Comparison of ENCODE assay signal across 1 cellular context in genomic region chr16:10870137-10870776, GRCh38.
TF ChIP-seq lines count a peak whose summit lies in the region.

No MANE protein-coding gene starts in this region.

TF ChIP-seq in HepG2, 621 proteins besides CTCF, POLR2A, EP300 and RAD21 (continued from another document and continues in another):
- TF ChIP-seq, protein P1, sequence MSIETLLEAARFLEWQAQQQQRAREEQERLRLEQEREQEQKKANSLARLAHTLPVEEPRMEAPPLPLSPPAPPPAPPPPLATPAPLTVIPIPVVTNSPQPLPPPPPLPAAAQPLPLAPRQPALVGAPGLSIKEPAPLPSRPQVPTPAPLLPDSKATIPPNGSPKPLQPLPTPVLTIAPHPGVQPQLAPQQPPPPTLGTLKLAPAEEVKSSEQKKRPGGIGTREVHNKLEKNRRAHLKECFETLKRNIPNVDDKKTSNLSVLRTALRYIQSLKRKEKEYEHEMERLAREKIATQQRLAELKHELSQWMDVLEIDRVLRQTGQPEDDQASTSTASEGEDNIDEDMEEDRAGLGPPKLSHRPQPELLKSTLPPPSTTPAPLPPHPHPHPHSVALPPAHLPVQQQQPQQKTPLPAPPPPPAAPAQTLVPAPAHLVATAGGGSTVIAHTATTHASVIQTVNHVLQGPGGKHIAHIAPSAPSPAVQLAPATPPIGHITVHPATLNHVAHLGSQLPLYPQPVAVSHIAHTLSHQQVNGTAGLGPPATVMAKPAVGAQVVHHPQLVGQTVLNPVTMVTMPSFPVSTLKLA (IDR thresholded peaks at IDR 0.05), result 0 out of 2 replicates have a peak, but pooled peaks have one; percentile 5
- TF ChIP-seq ZNF230 (CRISPR knock-in tag; IDR thresholded peaks at IDR 0.05), result no peak
- 0 out of 2 replicates have a peak, but pooled peaks have one; percentile 41 for TF ChIP-seq PATZ1 (CRISPR knock-in tag; IDR thresholded peaks at IDR 0.05)
- no peak for TF ChIP-seq ZNF563 (CRISPR knock-in tag; IDR thresholded peaks at IDR 0.05)
- TF ChIP-seq, protein P2, sequence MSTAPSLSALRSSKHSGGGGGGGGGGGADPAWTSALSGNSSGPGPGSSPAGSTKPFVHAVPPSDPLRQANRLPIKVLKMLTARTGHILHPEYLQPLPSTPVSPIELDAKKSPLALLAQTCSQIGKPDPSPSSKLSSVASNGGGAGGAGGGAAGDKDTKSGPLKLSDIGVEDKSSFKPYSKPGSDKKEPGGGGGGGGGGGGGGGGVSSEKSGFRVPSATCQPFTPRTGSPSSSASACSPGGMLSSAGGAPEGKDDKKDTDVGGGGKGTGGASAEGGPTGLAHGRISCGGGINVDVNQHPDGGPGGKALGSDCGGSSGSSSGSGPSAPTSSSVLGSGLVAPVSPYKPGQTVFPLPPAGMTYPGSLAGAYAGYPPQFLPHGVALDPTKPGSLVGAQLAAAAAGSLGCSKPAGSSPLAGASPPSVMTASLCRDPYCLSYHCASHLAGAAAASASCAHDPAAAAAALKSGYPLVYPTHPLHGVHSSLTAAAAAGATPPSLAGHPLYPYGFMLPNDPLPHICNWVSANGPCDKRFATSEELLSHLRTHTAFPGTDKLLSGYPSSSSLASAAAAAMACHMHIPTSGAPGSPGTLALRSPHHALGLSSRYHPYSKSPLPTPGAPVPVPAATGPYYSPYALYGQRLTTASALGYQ (CRISPR knock-in tag; IDR thresholded peaks at IDR 0.05), result no peak
- TF ChIP-seq HMG20A (CRISPR knock-in tag; IDR thresholded peaks at IDR 0.05; ENCODE audit: borderline replicate concordance), result peak; percentile 47; the same call in 1 of the 2 replicates
- TF ChIP-seq LCORL (IDR thresholded peaks at IDR 0.05), result no peak
- peak; percentile 87 for TF ChIP-seq LCORL (CRISPR knock-in tag; IDR thresholded peaks at IDR 0.05)
- peak; percentile 85 for TF ChIP-seq ZMYM3 (CRISPR knock-in tag; IDR thresholded peaks at IDR 0.05)
- TF ChIP-seq, protein P3, sequence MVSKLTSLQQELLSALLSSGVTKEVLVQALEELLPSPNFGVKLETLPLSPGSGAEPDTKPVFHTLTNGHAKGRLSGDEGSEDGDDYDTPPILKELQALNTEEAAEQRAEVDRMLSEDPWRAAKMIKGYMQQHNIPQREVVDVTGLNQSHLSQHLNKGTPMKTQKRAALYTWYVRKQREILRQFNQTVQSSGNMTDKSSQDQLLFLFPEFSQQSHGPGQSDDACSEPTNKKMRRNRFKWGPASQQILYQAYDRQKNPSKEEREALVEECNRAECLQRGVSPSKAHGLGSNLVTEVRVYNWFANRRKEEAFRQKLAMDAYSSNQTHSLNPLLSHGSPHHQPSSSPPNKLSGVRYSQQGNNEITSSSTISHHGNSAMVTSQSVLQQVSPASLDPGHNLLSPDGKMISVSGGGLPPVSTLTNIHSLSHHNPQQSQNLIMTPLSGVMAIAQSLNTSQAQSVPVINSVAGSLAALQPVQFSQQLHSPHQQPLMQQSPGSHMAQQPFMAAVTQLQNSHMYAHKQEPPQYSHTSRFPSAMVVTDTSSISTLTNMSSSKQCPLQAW (CRISPR knock-in tag; IDR thresholded peaks at IDR 0.05), result 0 out of 2 replicates have a peak, but pooled peaks have one; percentile 25
- TF ChIP-seq ZSCAN25 (CRISPR knock-in tag; IDR thresholded peaks at IDR 0.05), result peak; percentile 67; the same call in 1 of the 2 replicates
- no peak for TF ChIP-seq ZNF343 (CRISPR knock-in tag; IDR thresholded peaks at IDR 0.05)
- TF ChIP-seq THAP11 (CRISPR knock-in tag; IDR thresholded peaks at IDR 0.05), result 0 out of 2 replicates have a peak, but pooled peaks have one; percentile 17
- TF ChIP-seq TARDBP (CRISPR knock-in tag; IDR thresholded peaks at IDR 0.05), result peak; percentile 18; the same call in 1 of the 2 replicates
- no peak for TF ChIP-seq POLR2AphosphoS5 (IDR thresholded peaks at IDR 0.05; ENCODE audit: low read depth, low read length)
- TF ChIP-seq HDAC1 (CRISPR knock-in tag; IDR thresholded peaks at IDR 0.05), result peak; percentile 75
- TF ChIP-seq ZNF274 (CRISPR knock-in tag; IDR thresholded peaks at IDR 0.05), result 0 out of 2 replicates have a peak, but pooled peaks have one; percentile 71
- TF ChIP-seq HNF4A (CRISPR knock-in tag; IDR thresholded peaks at IDR 0.05), result peak; percentile 91
- TF ChIP-seq ARID5B (CRISPR knock-in tag; IDR thresholded peaks at IDR 0.05), result peak; percentile 85
- TF ChIP-seq ZNF44 (CRISPR knock-in tag; IDR thresholded peaks at IDR 0.05), result 0 out of 2 replicates have a peak, but pooled peaks have one; percentile 70
- peak; percentile 92 for TF ChIP-seq CHD4 (IDR thresholded peaks at IDR 0.05; ENCODE audit: borderline replicate concordance, low read length)
- TF ChIP-seq MIER3 (CRISPR knock-in tag; IDR thresholded peaks at IDR 0.05; ENCODE audit: borderline replicate concordance), result 0 out of 2 replicates have a peak, but pooled peaks have one; percentile 24
- no peak for TF ChIP-seq ZC3H13 (CRISPR knock-in tag; IDR thresholded peaks at IDR 0.05)
- TF ChIP-seq, protein P4, sequence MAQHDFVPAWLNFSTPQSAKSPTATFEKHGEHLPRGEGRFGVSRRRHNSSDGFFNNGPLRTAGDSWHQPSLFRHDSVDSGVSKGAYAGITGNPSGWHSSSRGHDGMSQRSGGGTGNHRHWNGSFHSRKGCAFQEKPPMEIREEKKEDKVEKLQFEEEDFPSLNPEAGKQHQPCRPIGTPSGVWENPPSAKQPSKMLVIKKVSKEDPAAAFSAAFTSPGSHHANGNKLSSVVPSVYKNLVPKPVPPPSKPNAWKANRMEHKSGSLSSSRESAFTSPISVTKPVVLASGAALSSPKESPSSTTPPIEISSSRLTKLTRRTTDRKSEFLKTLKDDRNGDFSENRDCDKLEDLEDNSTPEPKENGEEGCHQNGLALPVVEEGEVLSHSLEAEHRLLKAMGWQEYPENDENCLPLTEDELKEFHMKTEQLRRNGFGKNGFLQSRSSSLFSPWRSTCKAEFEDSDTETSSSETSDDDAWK (CRISPR knock-in tag; IDR thresholded peaks at IDR 0.05), result no peak
- peak; percentile 59; the same call in 1 of the 2 replicates for TF ChIP-seq ZNF598 (CRISPR knock-in tag; IDR thresholded peaks at IDR 0.05; ENCODE audit: borderline replicate concordance)
- TF ChIP-seq RBFOX2 (IDR thresholded peaks at IDR 0.05; ENCODE audit: low read depth, low read length), result no peak
- peak; percentile 70 for TF ChIP-seq USF2 (IDR thresholded peaks at IDR 0.05; ENCODE audit: low read depth, low read length)
- peak; percentile 65; the same call in 1 of the 2 replicates for TF ChIP-seq USF2 (CRISPR knock-in tag; IDR thresholded peaks at IDR 0.05; ENCODE audit: borderline replicate concordance)
- TF ChIP-seq ZSCAN12 (CRISPR knock-in tag; IDR thresholded peaks at IDR 0.05), result no peak
- TF ChIP-seq ADNP (CRISPR knock-in tag; IDR thresholded peaks at IDR 0.05), result peak; percentile 69; the same call in 1 of the 2 replicates
- TF ChIP-seq HNF4G (IDR thresholded peaks at IDR 0.05; ENCODE audit: borderline replicate concordance, low read depth, low read length), result peak; percentile 77
- peak; percentile 80; the same call in 1 of the 2 replicates for TF ChIP-seq HNF4G (CRISPR knock-in tag; IDR thresholded peaks at IDR 0.05; ENCODE audit: borderline replicate concordance, low read depth)
- TF ChIP-seq RXRB (CRISPR knock-in tag; IDR thresholded peaks at IDR 0.05; ENCODE audit: borderline replicate concordance), result peak; percentile 63
- TF ChIP-seq ZMYM4 (CRISPR knock-in tag; IDR thresholded peaks at IDR 0.05), result peak; percentile 51
- TF ChIP-seq, protein P5, sequence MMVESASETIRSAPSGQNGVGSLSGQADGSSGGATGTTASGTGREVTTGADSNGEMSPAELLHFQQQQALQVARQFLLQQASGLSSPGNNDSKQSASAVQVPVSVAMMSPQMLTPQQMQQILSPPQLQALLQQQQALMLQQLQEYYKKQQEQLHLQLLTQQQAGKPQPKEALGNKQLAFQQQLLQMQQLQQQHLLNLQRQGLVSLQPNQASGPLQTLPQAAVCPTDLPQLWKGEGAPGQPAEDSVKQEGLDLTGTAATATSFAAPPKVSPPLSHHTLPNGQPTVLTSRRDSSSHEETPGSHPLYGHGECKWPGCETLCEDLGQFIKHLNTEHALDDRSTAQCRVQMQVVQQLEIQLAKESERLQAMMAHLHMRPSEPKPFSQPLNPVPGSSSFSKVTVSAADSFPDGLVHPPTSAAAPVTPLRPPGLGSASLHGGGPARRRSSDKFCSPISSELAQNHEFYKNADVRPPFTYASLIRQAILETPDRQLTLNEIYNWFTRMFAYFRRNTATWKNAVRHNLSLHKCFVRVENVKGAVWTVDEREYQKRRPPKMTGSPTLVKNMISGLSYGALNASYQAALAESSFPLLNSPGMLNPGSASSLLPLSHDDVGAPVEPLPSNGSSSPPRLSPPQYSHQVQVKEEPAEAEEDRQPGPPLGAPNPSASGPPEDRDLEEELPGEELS (CRISPR knock-in tag; IDR thresholded peaks at IDR 0.05), result peak; percentile 74
- TF ChIP-seq ZNF207 (IDR thresholded peaks at IDR 0.05; ENCODE audit: borderline replicate concordance), result no peak
- TF ChIP-seq ELF4 (CRISPR knock-in tag; IDR thresholded peaks at IDR 0.05; ENCODE audit: borderline replicate concordance), result no peak
- peak; percentile 49 for TF ChIP-seq ZNF574 (CRISPR knock-in tag; IDR thresholded peaks at IDR 0.05)
- TF ChIP-seq YEATS4 (CRISPR knock-in tag; IDR thresholded peaks at IDR 0.05; ENCODE audit: borderline replicate concordance), result 0 out of 2 replicates have a peak, but pooled peaks have one; percentile 37
